ENCODE assay signal across 8 cellular contexts in genomic region chr16:29862884-29863668, GRCh38. TPM values are rescaled to one million over a fixed set of nuclear protein-coding genes. Genes with fewer than 3 reads are reported as not detected.
DNase-seq lines count a peak whose midpoint lies in the region; ATAC-seq, FAIRE-seq and TF ChIP-seq lines count a peak whose summit lies in the region.

Gene CDIPT, minus strand, starts transcription at chr16:29863226. Its CDS starts 369 bp downstream, at chr16:29862857.

- peaks cover 33% of the 10 kb centered on the region for H3K4me1 ChIP-seq in body of pancreas

- peak within 1 kb of the TSS; percentile 88 to 97 (median 95) for H3K27ac ChIP-seq in body of pancreas

- peak within 1 kb of the TSS; percentile 91 to 99 for H3K4me3 ChIP-seq in body of pancreas

- no peaks in the 10 kb centered on the region for H3K9me3 ChIP-seq in body of pancreas

- peak; percentile 57 for FAIRE-seq in TTC549 (lab: Jason Lieb, UNC)

- intact Hi-C loops in body of pancreas (cut with DNase I), result no loop called here
- intact Hi-C loops in sciatic nerve (cut with DNase I), result no loop called here

- peak; percentile 82 for ATAC-seq in GM18517 (IDR thresholded peaks at IDR 0.05; ENCODE audit: unreplicated experiment)
- ATAC-seq in HG03060 (IDR thresholded peaks at IDR 0.05; ENCODE audit: low read depth, unreplicated experiment), result peak; percentile 74
- ATAC-seq in body of pancreas, result peak; percentile 97
- peak; percentile 99 for ATAC-seq in sciatic nerve

- TF ChIP-seq CTCF in body of pancreas (IDR thresholded peaks at IDR 0.05), result peak; percentile 11 to 85 (median 59)

- H3K36me3 ChIP-seq in body of pancreas (replicated peaks in 1 of 2; ENCODE audit: insufficient read depth in 1 of 2, low read depth in 2 of 2), result peaks cover 0 to 5% of the 10 kb centered on the region in 2 donors

- no peaks in the 10 kb centered on the region for H3K27me3 ChIP-seq in body of pancreas

- TF ChIP-seq POLR2A in body of pancreas (IDR thresholded peaks at IDR 0.05), result peak; percentile 9 to 58 (median 49)

- WGBS in body of pancreas, 2 donors, result 0% methylated on average over 31 to 56 of the region's 57 CpGs

- DNase-seq in A172 (ENCODE audit: low spot score), result peak; percentile 96
- peak; percentile 86 for DNase-seq in NCI-H2107 treated with DMSO at 0.1 percent for 48 hours (lab: John Stamatoyannopoulos, UW; ENCODE audit: unreplicated experiment)
- DNase-seq in body of pancreas, result peak; percentile 94 to 97 (median 96)
- DNase-seq in iPS DF 19.7 (ENCODE audit: low read depth, low spot score), result peak; percentile 95
- peak; percentile 93 for DNase-seq in sciatic nerve (ENCODE audit: low spot score)

RNA-seq across cellular contexts. Expression of gene CDIPT, which starts in this region (rescaled TPM):
- total RNA-seq in A172 (2014; rRNA removed; shearing (Covaris generic)), result 112 and 119 TPM in 2 replicates
- total RNA-seq in body of pancreas, result 10 to 100 TPM; 76.5 to 79.9 TPM
- total RNA-seq in sciatic nerve, result 58.4 TPM

Comparison
In these comparisons a context has a peak if more than half of its experiments do, and no peak if none do; other contexts are left out.
1. Peak in every context shown above with its lines: DNase-seq, ATAC-seq, H3K4me3 ChIP-seq and H3K27ac ChIP-seq.